Comparison of ENCODE assay signal across 30 cellular contexts in the genomic region with DNA sequence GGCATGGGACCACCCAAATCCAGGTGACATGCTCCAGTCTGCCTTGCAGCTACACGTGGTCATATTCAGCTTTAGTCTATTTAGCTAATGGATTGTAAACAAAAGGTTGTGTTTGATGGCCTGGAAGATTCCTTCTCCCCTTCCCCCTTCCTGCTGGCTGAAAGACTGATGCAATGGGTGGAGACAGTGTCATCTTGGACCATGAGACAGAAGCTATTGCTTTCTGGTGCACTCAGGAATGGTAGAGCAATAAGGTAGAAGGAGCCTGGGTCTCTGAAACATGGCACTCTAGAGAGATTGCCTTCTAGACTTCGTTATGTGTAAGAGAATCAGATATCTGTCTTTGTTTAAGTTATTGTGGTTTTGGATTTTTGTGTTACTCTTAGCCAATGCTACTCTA. TPM values are rescaled to one million over a fixed set of nuclear protein-coding genes. Genes with fewer than 3 reads are reported as not detected.
"Had no signal": no experiment of that assay in that cellular context is flagged by ENCODE, and none has a peak within 500 bp of the region (broad histone marks: within the 10 kb centered on the region; RNA-seq: fewer than 3 reads in every experiment).

No MANE protein-coding gene starts in this region.

- H3K4me1 Mint-ChIP-seq: activated B cell treated with CpG ODN at 0.5 μM for 24 hours; activated naive CD4-positive, alpha-beta T cell treated with anti-CD3 and anti-CD28 coated beads, Interleukin-2, amount 10 ng/mL, durations not matched to agents 7 days and 5 days; activated naive CD8-positive, alpha-beta T cell treated with anti-CD3 and anti-CD28 coated beads, Interleukin-2, amount 50 U/mL, for 24 hours; brain had no signal

- H3K9me3 ChIP-seq: Peyer's patch, SJSA1, SK-N-SH had no signal

- H3K4me3 ChIP-seq: Peyer's patch, SJSA1 had no signal

- H3K4me2 ChIP-seq: SK-N-SH had no signal

- H3K36me3 Mint-ChIP-seq: activated CD4-positive, alpha-beta memory T cell treated with anti-CD3 and anti-CD28 coated beads for 36 hours; activated naive CD4-positive, alpha-beta T cell treated with anti-CD3 and anti-CD28 coated beads, Interleukin-2, amount 10 ng/mL, durations not matched to agents 7 days and 5 days; activated naive CD8-positive, alpha-beta T cell had no signal

- ATAC-seq: activated naive CD8-positive, alpha-beta T cell treated with anti-CD3 and anti-CD28 coated beads, Interleukin-2, amount 50 U/mL, for 24 hours; activated T-cell treated with anti-CD3 and anti-CD28 coated beads, Interleukin-2, amount 50 U/mL, for 4 hours; PC-3 had no signal

- H3K9ac ChIP-seq: SK-N-SH had no signal

- H3K36me3 ChIP-seq: Peyer's patch, SJSA1 had no signal

- H3K9me3 Mint-ChIP-seq: activated B cell treated with CpG ODN at 0.5 μM for 24 hours; activated CD4-positive, alpha-beta memory T cell treated with anti-CD3 and anti-CD28 coated beads for 36 hours; activated naive CD4-positive, alpha-beta T cell treated with anti-CD3 and anti-CD28 coated beads, Interleukin-2, amount 10 ng/mL, durations not matched to agents 7 days and 5 days; activated naive CD8-positive, alpha-beta T cell treated with anti-CD3 and anti-CD28 coated beads, Interleukin-2, amount 50 U/mL, for 24 hours; activated T-cell treated with anti-CD3 and anti-CD28 coated beads, Interleukin-2, amount 50 U/mL, for 4 hours; T-helper 1 cell treated with Interleukin-12 subunit alpha and Interleukin-12 subunit beta and Interleukin-4 antibody, amounts not matched to agents 30 μg/mL and 1 μg/mL, for 36 hours; T-helper 2 cell treated with Interferon-gamma antibody and Interleukin-4, amounts not matched to agents 5 μg/mL and 100 μg/mL, for 36 hours had no signal

- H3K4me1 ChIP-seq: Peyer's patch, SJSA1 had no signal

- DNase-seq: activated B cell treated with CpG ODN at 0.5 μM for 24 hours; activated CD4-positive, alpha-beta memory T cell treated with anti-CD3 and anti-CD28 coated beads for 36 hours; activated CD4-positive, alpha-beta T cell treated with anti-CD3 and anti-CD28 coated beads for 4 hours; activated CD4-positive, alpha-beta T cell treated with anti-CD3 and anti-CD28 coated beads, Interleukin-2, amount 50 U/mL, for 1 hour; activated CD4-positive, CD25-positive, alpha-beta regulatory T cell treated with anti-CD3 and anti-CD28 coated beads, Interleukin-2, amount 50 U/mL, for 72 hours; activated CD8-positive, alpha-beta memory T cell treated with anti-CD3 and anti-CD28 coated beads, Interleukin-2, amount 50 U/mL, for 4 hours; activated effector memory CD4-positive, alpha-beta T cell treated with Interleukin-2 at 50 U/mL for 16 hours; activated naive CD4-positive, alpha-beta T cell treated with anti-CD3 and anti-CD28 coated beads, Interleukin-2, amount 10 ng/mL, durations not matched to agents 7 days and 5 days; activated naive CD8-positive, alpha-beta T cell treated with anti-CD3 and anti-CD28 coated beads, Interleukin-2, amount 50 U/mL, for 24 hours; activated T-cell treated with anti-CD3 and anti-CD28 coated beads for 4 hours; activated T-cell treated with anti-CD3 and anti-CD28 coated beads, Interleukin-2, amount 50 U/mL, for 4 hours; anterior cingulate cortex; caudate nucleus; cerebellar nuclear complex; NCI-H1092 treated with DMSO at 0.1 percent for 48 hours; NCI-H187 treated with DMSO at 0.1 percent for 48 hours; NCI-H2081; NCI-H345; NCI-H524 treated with DMSO at 0.1 percent for 48 hours; NCI-H82; PC-3; Peyer's patch; RPMI8226; SHP77 treated with DMSO at 0.1 percent for 48 hours; SK-N-SH had no signal

- H3K27ac Mint-ChIP-seq: activated B cell treated with CpG ODN at 0.5 μM for 24 hours; activated CD4-positive, alpha-beta memory T cell treated with anti-CD3 and anti-CD28 coated beads for 36 hours; activated naive CD4-positive, alpha-beta T cell treated with anti-CD3 and anti-CD28 coated beads, Interleukin-2, amount 10 ng/mL, durations not matched to agents 7 days and 5 days; activated naive CD8-positive, alpha-beta T cell; activated naive CD8-positive, alpha-beta T cell treated with anti-CD3 and anti-CD28 coated beads, Interleukin-2, amount 50 U/mL, for 24 hours; brain; T-helper 1 cell treated with Interleukin-12 subunit alpha and Interleukin-12 subunit beta and Interleukin-4 antibody, amounts not matched to agents 30 μg/mL and 1 μg/mL, for 36 hours; T-helper 2 cell treated with Interferon-gamma antibody and Interleukin-4, amounts not matched to agents 5 μg/mL and 100 μg/mL, for 36 hours had no signal

- H3K4me3 Mint-ChIP-seq: activated B cell treated with CpG ODN at 0.5 μM for 24 hours; activated CD4-positive, alpha-beta memory T cell treated with anti-CD3 and anti-CD28 coated beads for 36 hours; activated naive CD4-positive, alpha-beta T cell treated with anti-CD3 and anti-CD28 coated beads, Interleukin-2, amount 10 ng/mL, durations not matched to agents 7 days and 5 days; activated naive CD8-positive, alpha-beta T cell; activated naive CD8-positive, alpha-beta T cell treated with anti-CD3 and anti-CD28 coated beads, Interleukin-2, amount 50 U/mL, for 24 hours; activated T-cell treated with anti-CD3 and anti-CD28 coated beads, Interleukin-2, amount 50 U/mL, for 4 hours; brain; T-helper 1 cell treated with Interleukin-12 subunit alpha and Interleukin-12 subunit beta and Interleukin-4 antibody, amounts not matched to agents 30 μg/mL and 1 μg/mL, for 36 hours; T-helper 2 cell treated with Interferon-gamma antibody and Interleukin-4, amounts not matched to agents 5 μg/mL and 100 μg/mL, for 36 hours had no signal

- H3K9me2 ChIP-seq: SK-N-SH had no signal

- H3K27me3 Mint-ChIP-seq: activated naive CD8-positive, alpha-beta T cell; activated naive CD8-positive, alpha-beta T cell treated with anti-CD3 and anti-CD28 coated beads, Interleukin-2, amount 50 U/mL, for 24 hours; brain had no signal

- H3K27ac ChIP-seq: Peyer's patch, SJSA1 had no signal

- H3K27me3 ChIP-seq: Peyer's patch, SJSA1 had no signal

RNA-seq across cellular contexts. Expression of a gene that starts 25.7 kb away (rescaled TPM):
- total RNA-seq: activated B cell treated with CpG ODN at 0.5 μM for 24 hours had no signal
